Comparison of ENCODE assay signal across 11 cellular contexts in the genomic region with DNA sequence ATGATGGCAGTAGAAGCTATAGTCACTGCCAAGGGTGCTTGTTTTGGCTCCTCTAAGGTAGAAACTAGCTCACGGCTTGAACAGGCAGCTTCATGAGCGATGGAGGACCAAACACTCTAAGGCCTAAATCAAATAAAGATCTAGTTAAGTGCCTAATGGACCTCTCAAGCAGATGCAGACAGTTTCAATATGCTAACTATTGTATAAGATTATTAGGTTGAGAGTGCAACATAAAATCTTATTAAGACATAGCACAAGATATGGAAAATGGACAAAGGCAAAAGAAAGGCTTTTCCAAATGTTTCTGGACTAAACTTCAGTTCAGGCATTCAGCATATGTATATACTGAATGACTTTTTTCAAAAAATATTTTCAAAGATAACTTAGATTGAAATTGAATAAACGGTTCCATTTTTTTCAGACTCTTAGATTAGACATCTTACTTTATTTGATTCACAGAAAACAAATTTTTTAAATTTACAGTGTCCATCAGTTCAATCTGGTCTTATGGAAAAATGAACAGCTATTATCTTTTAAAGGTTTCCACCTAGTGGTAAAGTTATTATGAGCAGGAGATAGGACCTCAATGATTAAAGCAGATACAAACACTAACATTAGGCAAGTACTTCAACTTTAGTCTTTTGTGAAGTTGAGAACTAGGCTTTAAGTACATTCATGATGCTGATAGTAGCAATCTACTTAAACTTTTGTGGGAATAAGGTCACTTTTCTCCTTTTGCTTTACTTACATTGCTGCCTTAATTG.
DNase-seq lines count a peak whose midpoint lies in the region; ATAC-seq and TF ChIP-seq lines count a peak whose summit lies in the region.
"Had no signal": no experiment of that assay in that cellular context is flagged by ENCODE, and none has a peak within 500 bp of the region (broad histone marks: within the 10 kb centered on the region; RNA-seq: fewer than 3 reads in every experiment).

No MANE protein-coding gene starts in this region.

- H3K4me1 ChIP-seq in endodermal cell (ENCODE audit: control insufficient read depth, insufficient read depth, low read length): no peaks in the 10 kb centered on the region
- H3K4me1 ChIP-seq: parathyroid adenoma had no signal

- 88 to 92% methylated on average over 2 to 3 of the region's 3 CpGs for WGBS in endodermal cell (ENCODE audit: insufficient coverage in 1 of 2, insufficient read length in 1 of 2), 2 experiments

- no peak overlapping the region for H3K27ac ChIP-seq in endodermal cell (ENCODE audit: low read depth, low read length)
- H3K27ac ChIP-seq: cardiac muscle cell, parathyroid adenoma had no signal

- ATAC-seq in GM19351 (IDR thresholded peaks at IDR 0.05; ENCODE audit: unreplicated experiment) (peak; percentile 51), Right ventricle myocardium superior (ENCODE audit: poor library complexity) (no peak), GM21526 (IDR thresholded peaks at IDR 0.05; ENCODE audit: low FRiP score, unreplicated experiment) (no peak)

- in situ Hi-C loops in ACHN (cut with HindIII; ENCODE audit: low pct_ligation_motif_present, low pct_unique_long_range_greater_than_20kb, low sequenced_read_pairs): no loop called here

- no peak overlapping the region for H3K9ac ChIP-seq in endodermal cell (ENCODE audit: extremely low read depth, low read length, poor library complexity, severe bottlenecking)
- H3K9ac ChIP-seq: parathyroid adenoma had no signal

- H3K27me3 ChIP-seq in endodermal cell (ENCODE audit: control insufficient read depth, insufficient read depth, low read length, poor library complexity, severe bottlenecking): no peaks in the 10 kb centered on the region
- H3K27me3 ChIP-seq: cardiac muscle cell had no signal

- H3K4me3 ChIP-seq in endodermal cell (ENCODE audit: low read length): no peak overlapping the region
- H3K4me3 ChIP-seq: cardiac muscle cell had no signal

- peaks cover 18% of the 10 kb centered on the region for H3K9me3 ChIP-seq in endodermal cell (ENCODE audit: control insufficient read depth, low read length)

- H3K9me3 Mint-ChIP-seq in endodermal cell: peaks cover 10% of the 10 kb centered on the region

- peaks cover 8% of the 10 kb centered on the region for H3K36me3 Mint-ChIP-seq in endodermal cell (ENCODE audit: low read depth)

- no peaks in the 10 kb centered on the region for H3K27me3 Mint-ChIP-seq in endodermal cell (ENCODE audit: insufficient read depth)

- peak; percentile 64 for TF ChIP-seq CTCF in endodermal cell (conservative IDR thresholded peaks at IDR 0.05)

- H3K4me1 Mint-ChIP-seq in endodermal cell: peaks cover 11% of the 10 kb centered on the region

- no peaks in the 10 kb centered on the region for H3K36me3 ChIP-seq in endodermal cell (ENCODE audit: control insufficient read depth, insufficient read depth, low read length)
- H3K36me3 ChIP-seq: cardiac muscle cell had no signal

- no peak overlapping the region for H3K27ac Mint-ChIP-seq in endodermal cell

- H3K4me3 Mint-ChIP-seq in endodermal cell: no peak overlapping the region

- DNase-seq in ACHN (peak; percentile 16), NAMALWA (ENCODE audit: low spot score) (peak; percentile 25), endodermal cell (no peak), SKM-1 (lab: John Stamatoyannopoulos, UW; ENCODE audit: unreplicated experiment) (no peak), Right ventricle myocardium superior (no peak)
- DNase-seq in stimulated activated CD4-positive, alpha-beta T cell treated with anti-CD3 and anti-CD28 coated beads, Interleukin-4, amount 100 ng/mL, for 24 hours: no peak
- DNase-seq: activated CD4-positive, alpha-beta T cell treated with anti-CD3 and anti-CD28 coated beads, Interleukin-2, amount 50 U/mL, for 48 hours had no signal

- intact Hi-C loops in Right ventricle myocardium superior (cut with DNase I): no loop called here

Comparison
In these comparisons a context has a peak if more than half of its experiments do, and no peak if none do; other contexts are left out.
1. DNase-seq: peak in ACHN (single experiment) and NAMALWA (single experiment); none in endodermal cell (single experiment), stimulated activated CD4-positive, alpha-beta T cell treated with anti-CD3 and anti-CD28 coated beads, Interleukin-4, amount 100 ng/mL, for 24 hours (single experiment), SKM-1 (single experiment) and Right ventricle myocardium superior (single experiment).